ENCODE assay signal across 21 cellular contexts in genomic region chr20:51287628-51288413, GRCh38.
"Had no signal": no experiment of that assay in that cellular context is flagged by ENCODE, and none has a peak within 500 bp of the region (broad histone marks: within the 10 kb centered on the region; RNA-seq: fewer than 3 reads in every experiment).

No MANE protein-coding gene starts in this region.

- H3K36me3 Mint-ChIP-seq: activated naive CD4-positive, alpha-beta T cell treated with anti-CD3 and anti-CD28 coated beads, Interleukin-2, amount 50 U/mL, for 72 hours; naive thymus-derived CD4-positive, alpha-beta T cell had no signal

- H3K4me3 Mint-ChIP-seq: activated T-helper 1 cell treated with anti-CD3 and anti-CD28 coated beads, Interleukin-12 subunit alpha, Interleukin-12 subunit beta, Interleukin-2, Interleukin-4 antibody, amounts not matched to agents 30 ng/mL and 10 ng/mL and 1 ng/mL, durations not matched to agents 14 hours and 24 hours and 36 hours; effector memory CD8-positive, alpha-beta T cell; memory B cell; naive thymus-derived CD4-positive, alpha-beta T cell; stimulated activated naive B cell treated with anti-CD40 and anti-IgM and Interleukin-4, amounts not matched to agents 10 μg/mL and 1 μg/mL and 100 μg/mL, for 72 hours had no signal

- H3K27ac ChIP-seq: adrenal gland, cardiac muscle cell, esophagus squamous epithelium, ovary, sigmoid colon, spleen, VCaP had no signal

- H3K4me1 ChIP-seq: adrenal gland, esophagus squamous epithelium, sigmoid colon, spleen had no signal

- ATAC-seq: activated naive CD4-positive, alpha-beta T cell treated with anti-CD3 and anti-CD28 coated beads, Interleukin-2, amount 50 U/mL, for 72 hours; effector memory CD8-positive, alpha-beta T cell; mucosa of descending colon; naive thymus-derived CD4-positive, alpha-beta T cell; stimulated activated naive B cell treated with anti-CD40 and anti-IgM and Interleukin-4, amounts not matched to agents 10 μg/mL and 1 μg/mL and 100 μg/mL, for 72 hours had no signal

- H3K27me3 ChIP-seq: adrenal gland, cardiac muscle cell, ovary, sigmoid colon had no signal

- H3K4me3 ChIP-seq: adrenal gland, cardiac muscle cell, esophagus squamous epithelium, mucosa of descending colon, ovary, sigmoid colon, spleen had no signal

- H3K27ac Mint-ChIP-seq: activated naive CD4-positive, alpha-beta T cell treated with anti-CD3 and anti-CD28 coated beads, Interleukin-2, amount 50 U/mL, for 72 hours; activated T-helper 1 cell treated with anti-CD3 and anti-CD28 coated beads, Interleukin-12 subunit alpha, Interleukin-12 subunit beta, Interleukin-2, Interleukin-4 antibody, amounts not matched to agents 30 ng/mL and 10 ng/mL and 1 ng/mL, durations not matched to agents 14 hours and 24 hours and 36 hours; effector memory CD8-positive, alpha-beta T cell; memory B cell; naive thymus-derived CD4-positive, alpha-beta T cell; stimulated activated naive B cell treated with anti-CD40 and anti-IgM and Interleukin-4, amounts not matched to agents 10 μg/mL and 1 μg/mL and 100 μg/mL, for 72 hours had no signal

- H3K9me3 ChIP-seq: adrenal gland, esophagus squamous epithelium, mucosa of descending colon, ovary, sigmoid colon had no signal

- H3K4me1 Mint-ChIP-seq: memory B cell; naive thymus-derived CD4-positive, alpha-beta T cell; stimulated activated naive B cell treated with anti-CD40 and anti-IgM and Interleukin-4, amounts not matched to agents 10 μg/mL and 1 μg/mL and 100 μg/mL, for 72 hours had no signal

- H3K9me3 Mint-ChIP-seq: activated T-helper 1 cell treated with anti-CD3 and anti-CD28 coated beads, Interleukin-12 subunit alpha, Interleukin-12 subunit beta, Interleukin-2, Interleukin-4 antibody, amounts not matched to agents 30 ng/mL and 10 ng/mL and 1 ng/mL, durations not matched to agents 14 hours and 24 hours and 36 hours; effector memory CD8-positive, alpha-beta T cell had no signal

- DNase-seq: activated CD4-positive, CD25-positive, alpha-beta regulatory T cell treated with anti-CD3 and anti-CD28 coated beads, Interleukin-2, amount 50 U/mL, for 72 hours; activated CD8-positive, alpha-beta memory T cell treated with anti-CD3 and anti-CD28 coated beads for 24 hours; activated gamma-delta T cell treated with Interleukin-2 at 50 U/mL for 16 hours; adrenal gland; dermis blood vessel endothelial cell; effector memory CD8-positive, alpha-beta T cell; esophagus squamous epithelium; mucosa of descending colon; naive thymus-derived CD4-positive, alpha-beta T cell; ovary; sigmoid colon; spleen; stimulated activated naive B cell treated with anti-CD40 and anti-IgM and Interleukin-4, amounts not matched to agents 10 μg/mL and 1 μg/mL and 100 μg/mL, for 72 hours; SW 1271; T-helper 2 cell; trophoblast cell had no signal

- H3K36me3 ChIP-seq: adrenal gland, cardiac muscle cell, esophagus squamous epithelium, ovary, sigmoid colon, spleen had no signal
